9 cellular contexts compared by ENCODE assay signal in genomic region chr12:54526800-54527630, GRCh38. TPM values are rescaled to one million over a fixed set of nuclear protein-coding genes. Genes with fewer than 3 reads are reported as not detected.
DNase-seq lines count a peak whose midpoint lies in the region; ATAC-seq and TF ChIP-seq lines count a peak whose summit lies in the region.
"Had no signal": no experiment of that assay in that cellular context is flagged by ENCODE, and none has a peak within 500 bp of the region (broad histone marks: within the 10 kb centered on the region; RNA-seq: fewer than 3 reads in every experiment).

No MANE protein-coding gene starts in this region.

- no peak for ATAC-seq in CD4-positive, CD25-positive, alpha-beta regulatory T cell (ENCODE audit: low read depth in 2 of 2)
- no peak for ATAC-seq in GM18519 (IDR thresholded peaks at IDR 0.05; ENCODE audit: low FRiP score, unreplicated experiment)

- H3K9me2 ChIP-seq in SU-DHL-6 (replicated peaks; ENCODE audit: insufficient read depth, low read length), result no peaks in the 10 kb centered on the region

- H3K4me3 ChIP-seq in CD4-positive, CD25-positive, alpha-beta regulatory T cell (ENCODE audit: low read depth, low read length), result no peak overlapping the region
- H3K4me3 ChIP-seq in HAP-1 (no peak overlapping the region), SU-DHL-6 (ENCODE audit: insufficient read depth, low read length, poor library complexity, severe bottlenecking) (no peak overlapping the region), mesendoderm (ENCODE audit: low read length) (no peak overlapping the region), transverse colon (no peak overlapping the region)

- no peaks in the 10 kb centered on the region for H3K79me1 ChIP-seq in mesendoderm (ENCODE audit: low read length)

- peak in 2 of 3 donors; percentile 19 to 31 for DNase-seq in CD4-positive, CD25-positive, alpha-beta regulatory T cell
- DNase-seq in HAP-1 (ENCODE audit: low spot score in 2 of 2) (peak; percentile 67 to 81), chondrocyte (ENCODE audit: low spot score) (no peak), mesendoderm (peak; percentile 80), transverse colon (peak; percentile 25), NCI-H1694 (lab: John Stamatoyannopoulos, UW) (no peak)

- no peak overlapping the region for H3K23ac ChIP-seq in mesendoderm (ENCODE audit: low read length)

- no peaks in the 10 kb centered on the region for H4K20me1 ChIP-seq in SU-DHL-6 (ENCODE audit: low read depth, low read length)

- H3K79me2 ChIP-seq in SU-DHL-6 (ENCODE audit: insufficient read depth, low read length) (no peaks in the 10 kb centered on the region), mesendoderm (ENCODE audit: control insufficient read depth, insufficient read depth, low read length) (no peaks in the 10 kb centered on the region)

- H2BK5ac ChIP-seq in mesendoderm (ENCODE audit: low read length), result no peak overlapping the region

- H3K4me2 ChIP-seq in SU-DHL-6 (ENCODE audit: low read depth, low read length, poor library complexity, severe bottlenecking) (no peak overlapping the region), mesendoderm (ENCODE audit: low read length) (no peak overlapping the region)

- peak overlapping the region in 1 of 3 donors; percentile 61 for H3K27ac Mint-ChIP-seq in CD4-positive, CD25-positive, alpha-beta regulatory T cell
- H3K27ac Mint-ChIP-seq in chondrocyte (ENCODE audit: unreplicated experiment), result no peak overlapping the region

- no peak overlapping the region for H2BK15ac ChIP-seq in mesendoderm (replicated peaks; ENCODE audit: low read depth)

- H4K8ac ChIP-seq in mesendoderm (ENCODE audit: low read depth, low read length), result no peak overlapping the region

- H3K56ac ChIP-seq in mesendoderm (ENCODE audit: low read length), result no peak overlapping the region

- H3K9ac ChIP-seq in SU-DHL-6 (ENCODE audit: low read length), result no peak overlapping the region
- H3K9ac ChIP-seq in mesendoderm (ENCODE audit: low read length), result no peak overlapping the region

- H3K4me3 Mint-ChIP-seq in CD4-positive, CD25-positive, alpha-beta regulatory T cell, result no peak overlapping the region
- no peak overlapping the region for H3K4me3 Mint-ChIP-seq in chondrocyte (ENCODE audit: unreplicated experiment)
- H3K4me3 Mint-ChIP-seq: IgD-negative memory B cell had no signal

- no peak overlapping the region for H3K4ac ChIP-seq in mesendoderm (ENCODE audit: low read depth, low read length)

- H2AK5ac ChIP-seq in mesendoderm (ENCODE audit: low read length), result no peak overlapping the region

- TF ChIP-seq POLR2A in transverse colon (IDR thresholded peaks at IDR 0.05), result no peak

- H3K27me3 ChIP-seq in CD4-positive, CD25-positive, alpha-beta regulatory T cell (ENCODE audit: control insufficient read depth, insufficient read depth, low read length), result no peaks in the 10 kb centered on the region
- peaks cover 24% of the 10 kb centered on the region for H3K27me3 ChIP-seq in HAP-1 (ENCODE audit: low read depth)
- no peaks in the 10 kb centered on the region for H3K27me3 ChIP-seq in SU-DHL-6 (ENCODE audit: low read length)
- no peaks in the 10 kb centered on the region for H3K27me3 ChIP-seq in mesendoderm (ENCODE audit: insufficient read depth, low read length, poor library complexity)
- H3K27me3 ChIP-seq in transverse colon, result no peaks in the 10 kb centered on the region

- H3K36me3 ChIP-seq in CD4-positive, CD25-positive, alpha-beta regulatory T cell (ENCODE audit: control insufficient read depth, insufficient read depth, low read length), result peaks cover 99% of the 10 kb centered on the region
- H3K36me3 ChIP-seq in HAP-1 (replicated peaks) (no peaks in the 10 kb centered on the region), SU-DHL-6 (ENCODE audit: low read length) (peaks cover 36% of the 10 kb centered on the region), mesendoderm (ENCODE audit: control insufficient read depth, insufficient read depth, low read length) (no peaks in the 10 kb centered on the region), transverse colon (no peaks in the 10 kb centered on the region)

- H3K4me1 Mint-ChIP-seq in CD4-positive, CD25-positive, alpha-beta regulatory T cell, result peaks cover 0 to 9% (median 5%) of the 10 kb centered on the region in 4 donors
- H3K4me1 Mint-ChIP-seq in chondrocyte (ENCODE audit: low read depth), result no peaks in the 10 kb centered on the region

- intact Hi-C loops in transverse colon (cut with DNase I; ENCODE audit: low total_unique reads), result loop anchor here (5.0 kb wide), 1 partner anchor 45 kb away; no protein-coding TSS in a partner anchor

- no peak overlapping the region for H3K18ac ChIP-seq in mesendoderm (ENCODE audit: low read length)

- no peaks in the 10 kb centered on the region for H3K4me1 ChIP-seq in CD4-positive, CD25-positive, alpha-beta regulatory T cell (ENCODE audit: control insufficient read depth, insufficient read depth, low read length, poor library complexity, severe bottlenecking)
- H3K4me1 ChIP-seq in HAP-1 (no peaks in the 10 kb centered on the region), mesendoderm (ENCODE audit: control insufficient read depth, low read depth, low read length) (no peaks in the 10 kb centered on the region), transverse colon (no peaks in the 10 kb centered on the region)

- H3K27me3 Mint-ChIP-seq in CD4-positive, CD25-positive, alpha-beta regulatory T cell, result no peaks in the 10 kb centered on the region
- peaks cover 74% of the 10 kb centered on the region for H3K27me3 Mint-ChIP-seq in chondrocyte (ENCODE audit: low read depth)
- H3K27me3 Mint-ChIP-seq: IgD-negative memory B cell had no signal

- no peaks in the 10 kb centered on the region for H3K9me3 ChIP-seq in CD4-positive, CD25-positive, alpha-beta regulatory T cell (ENCODE audit: control insufficient read depth in 2 of 2, low read length in 2 of 2)
- H3K9me3 ChIP-seq in HAP-1 (no peaks in the 10 kb centered on the region), SU-DHL-6 (ENCODE audit: insufficient read depth, low read length) (no peaks in the 10 kb centered on the region), transverse colon (no peaks in the 10 kb centered on the region)

- no peak overlapping the region for H2BK120ac ChIP-seq in mesendoderm (ENCODE audit: low read depth, low read length)

- H3F3A ChIP-seq in SU-DHL-6 (ENCODE audit: insufficient read depth), result no peaks in the 10 kb centered on the region

- TF ChIP-seq CTCF in SU-DHL-6 (IDR thresholded peaks at IDR 0.05; ENCODE audit: insufficient read depth, low read length, poor library complexity, severe bottlenecking) (peak; percentile 79), chondrocyte (IDR thresholded peaks at IDR 0.05) (peak; percentile 71), transverse colon (IDR thresholded peaks at IDR 0.05) (peak; percentile 14 to 44 (median 37))

- TF ChIP-seq EP300 in transverse colon (IDR thresholded peaks at IDR 0.05; ENCODE audit: low read depth), result no peak

- in situ Hi-C loops in HAP-1 (cut with MboI; ENCODE audit: low sequenced_read_pairs), result no loop called here
- in situ Hi-C loops in transverse colon (cut with MboI; ENCODE audit: low pct_ligation_motif_present in 1 of 4, low pct_unique_long_range_greater_than_20kb in 1 of 4, low sequenced_read_pairs in 3 of 4), result no loop called here

- peaks cover 75% of the 10 kb centered on the region for H3K36me3 Mint-ChIP-seq in CD4-positive, CD25-positive, alpha-beta regulatory T cell
- no peaks in the 10 kb centered on the region for H3K36me3 Mint-ChIP-seq in chondrocyte (ENCODE audit: low read depth)

- no peaks in the 10 kb centered on the region for H3K9me3 Mint-ChIP-seq in CD4-positive, CD25-positive, alpha-beta regulatory T cell
- no peaks in the 10 kb centered on the region for H3K9me3 Mint-ChIP-seq in chondrocyte (ENCODE audit: low read depth)
- H3K9me3 Mint-ChIP-seq: IgD-negative memory B cell had no signal

- H4K5ac ChIP-seq in mesendoderm (ENCODE audit: low read length), result no peak overlapping the region

- no peak overlapping the region for H3K27ac ChIP-seq in CD4-positive, CD25-positive, alpha-beta regulatory T cell (ENCODE audit: insufficient read depth, low read length, poor library complexity, severe bottlenecking)
- H3K27ac ChIP-seq in SU-DHL-6 (ENCODE audit: low read depth, low read length) (no peak overlapping the region), mesendoderm (ENCODE audit: low read depth, low read length) (no peak overlapping the region), transverse colon (no peak overlapping the region)

- no CpG with 5 or more reads among the region's 9 CpGs for WGBS in mesendoderm (ENCODE audit: extremely low coverage, insufficient coverage, low lambda C conversion rate)
- 44 to 54% methylated on average over 6 to 9 of the region's 9 CpGs for WGBS in transverse colon (ENCODE audit: low coverage in 1 of 2), 2 donors

- H2AFZ ChIP-seq in SU-DHL-6 (ENCODE audit: low read depth, low read length, severe bottlenecking), result no peak overlapping the region

RNA-seq across cellular contexts. Expression of gene PDE1B, which starts 22.4 kb away (rescaled TPM):
- total RNA-seq in CD4-positive, CD25-positive, alpha-beta regulatory T cell, result 19.4 TPM
- 1 to 10 TPM in 1 of 4 donors, under 1 TPM in 2, not detected in 1; 0.44 to 2.3 (median 0.67) TPM for polyA plus RNA-seq in CD4-positive, CD25-positive, alpha-beta regulatory T cell
- total RNA-seq in chondrocyte (0.12 TPM in 1 of 3 replicates, not detected in the others), transverse colon (1 to 10 TPM; 1.2 to 4.0 (median 2.6) TPM)
- 3.9 TPM for polyA plus RNA-seq in mesendoderm (2013, experiment 1 of 2)
- polyA plus RNA-seq in mesendoderm (2013, experiment 2 of 2), result 4.4 TPM

RNA-seq across cellular contexts. Expression of gene NCKAP1L, which starts 29.5 kb away (rescaled TPM):
- 142 TPM for total RNA-seq in CD4-positive, CD25-positive, alpha-beta regulatory T cell
- 100 to 1,000 TPM in 2 of 4 donors, 10 to 100 TPM in 2; 91.3 to 138 (median 115) TPM for polyA plus RNA-seq in CD4-positive, CD25-positive, alpha-beta regulatory T cell
- total RNA-seq in chondrocyte (not detected in 3 replicates), transverse colon (10 to 100 TPM in 1 of 4 donors, 1 to 10 TPM in 3; 4.5 to 14.8 (median 8.0) TPM)
- polyA plus RNA-seq in mesendoderm (2013, experiment 1 of 2), result 0.06 TPM
- polyA plus RNA-seq in mesendoderm (2013, experiment 2 of 2), result 0.04 TPM

RNA-seq across cellular contexts. Expression of gene GTSF1, which starts 53.6 kb away (rescaled TPM):
- total RNA-seq in CD4-positive, CD25-positive, alpha-beta regulatory T cell, result 3.0 TPM
- polyA plus RNA-seq in CD4-positive, CD25-positive, alpha-beta regulatory T cell, result 10 to 100 TPM; 12.7 to 30.3 (median 18.4) TPM
- total RNA-seq in chondrocyte (not detected in 3 replicates), transverse colon (not detected)
- polyA plus RNA-seq in mesendoderm (2013, experiment 1 of 2), result 2.7 TPM
- 2.8 TPM for polyA plus RNA-seq in mesendoderm (2013, experiment 2 of 2)

Comparison
In these comparisons a context has a peak if more than half of its experiments do, and no peak if none do; other contexts are left out.
1. DNase-seq: peak in CD4-positive, CD25-positive, alpha-beta regulatory T cell (2 of 3), HAP-1 (2 of 2), mesendoderm (single experiment) and transverse colon (single experiment); none in chondrocyte (single experiment) and NCI-H1694 (single experiment).
2. Peak in every context shown above with its lines, with median percentiles within 50 percentile points of each other: CTCF ChIP-seq.